8 cellular contexts compared by ENCODE assay signal in the genomic region with DNA sequence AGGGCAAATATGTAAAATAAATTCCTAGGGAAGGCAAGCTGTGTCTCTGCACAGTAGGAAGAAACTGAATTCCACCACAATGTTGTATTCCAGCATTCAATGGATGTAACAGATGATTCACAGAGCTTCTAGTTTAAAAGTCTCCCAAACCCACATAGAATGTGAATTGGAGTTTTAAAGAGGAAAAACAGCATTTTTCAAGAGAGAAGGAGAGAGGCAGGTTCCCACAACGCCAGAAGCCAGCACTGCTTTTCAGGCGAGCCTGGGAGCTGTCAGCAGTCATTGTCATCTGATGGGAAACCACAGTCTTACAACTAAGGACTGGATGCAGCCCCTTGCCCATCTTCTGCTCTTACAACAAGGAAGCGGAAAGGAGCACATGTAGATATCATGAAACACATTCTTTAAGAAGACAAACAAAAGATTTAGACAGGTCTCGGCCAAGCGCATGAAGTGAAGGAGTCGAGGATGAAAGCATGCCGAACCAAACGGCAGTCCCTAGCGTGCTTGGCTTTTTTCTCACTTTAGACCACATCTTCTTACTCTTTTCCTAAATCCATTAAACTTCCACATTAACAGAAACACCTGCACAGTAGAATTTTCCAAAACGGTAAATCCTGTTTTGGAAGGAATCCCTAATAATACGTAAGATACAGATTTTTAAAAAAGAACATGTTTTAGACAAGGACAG. TPM values are rescaled to one million over a fixed set of nuclear protein-coding genes. Genes with fewer than 3 reads are reported as not detected.
A peak's percentile ranks its signal among the peaks of the same experiment; 100 is the strongest.
DNase-seq lines count a peak whose midpoint lies in the region; ATAC-seq and TF ChIP-seq lines count a peak whose summit lies in the region.

No MANE protein-coding gene starts in this region.

- H3K9me3 ChIP-seq in sigmoid colon: no peaks in the 10 kb centered on the region

- WGBS in sigmoid colon, 2 donors: 15 to 30% methylated on average over 11 of the region's 11 CpGs

- TF ChIP-seq EP300 in sigmoid colon (IDR thresholded peaks at IDR 0.05): no peak

- peaks cover 5 to 29% (median 14%) of the 10 kb centered on the region in 3 donors for H3K27me3 ChIP-seq in sigmoid colon

- ATAC-seq in GM18502 (IDR thresholded peaks at IDR 0.05; ENCODE audit: poor library complexity, unreplicated experiment): no peak

- peak overlapping the region in 3 of 4 donors; percentile 36 to 49 (median 46) for H3K4me3 ChIP-seq in sigmoid colon

- intact Hi-C loops in sigmoid colon (cut with DNase I): no loop called here

- TF ChIP-seq POLR2A in sigmoid colon (IDR thresholded peaks at IDR 0.05): no peak

- H3K36me3 ChIP-seq in sigmoid colon: no peaks in the 10 kb centered on the region

- DNase-seq in NCI-H1417 (lab: John Stamatoyannopoulos, UW) (peak; percentile 23 to 76 (median 51)), NCI-H1417 treated with DMSO at 0.1 percent for 48 hours (lab: John Stamatoyannopoulos, UW) (no peak), inferior parietal cortex (ENCODE audit: extremely low spot score) (peak; percentile 71), sigmoid colon (no peak)
- no peak for DNase-seq in activated CD8-positive, alpha-beta memory T cell treated with anti-CD3 and anti-CD28 coated beads, Interleukin-2, amount 50 U/mL, for 48 hours
- DNase-seq in activated CD4-positive, alpha-beta T cell treated with anti-CD3 and anti-CD28 coated beads, Interleukin-2, amount 50 U/mL, for 48 hours: no peak

- H3K27ac ChIP-seq in VCaP (peak overlapping the region; percentile 68), sigmoid colon (no peak overlapping the region)

- TF ChIP-seq CTCF in VCaP (conservative IDR thresholded peaks at IDR 0.05): no peak
- TF ChIP-seq CTCF in sigmoid colon (IDR thresholded peaks at IDR 0.05): no peak

- H3K4me1 ChIP-seq in sigmoid colon: peaks cover 0 to 13% (median 11%) of the 10 kb centered on the region in 4 donors

RNA-seq across cellular contexts. Expression of gene DIRAS2, which starts 0.6 kb away (rescaled TPM):
- 1 to 10 TPM in 2 of 4 donors, under 1 TPM in 2; 0.28 to 1.2 (median 0.70) TPM for total RNA-seq in sigmoid colon
- polyA plus RNA-seq in sigmoid colon: under 1 TPM in 1 of 3 donors, not detected in 2; 0.12 TPM

Comparison
In these comparisons a context has a peak if more than half of its experiments do, and no peak if none do; other contexts are left out.
1. DNase-seq: peak in NCI-H1417 (3 of 3) and inferior parietal cortex (single experiment); none in NCI-H1417 treated with DMSO at 0.1 percent for 48 hours (single experiment), sigmoid colon (single experiment), activated CD8-positive, alpha-beta memory T cell treated with anti-CD3 and anti-CD28 coated beads, Interleukin-2, amount 50 U/mL, for 48 hours (single experiment) and activated CD4-positive, alpha-beta T cell treated with anti-CD3 and anti-CD28 coated beads, Interleukin-2, amount 50 U/mL, for 48 hours (0 of 2).